In genomic region chr22:31122196-31122531, GRCh38 we compare ENCODE assay signal across 13 cellular contexts. TPM values are rescaled to one million over a fixed set of nuclear protein-coding genes. Genes with fewer than 3 reads are reported as not detected.
A peak's percentile ranks its signal among the peaks of the same experiment; 100 is the strongest.
DNase-seq lines count a peak whose midpoint lies in the region; ATAC-seq, FAIRE-seq and TF ChIP-seq lines count a peak whose summit lies in the region.
"Had no signal": no experiment of that assay in that cellular context is flagged by ENCODE, and none has a peak within 500 bp of the region (broad histone marks: within the 10 kb centered on the region; RNA-seq: fewer than 3 reads in every experiment).

No MANE protein-coding gene starts in this region.

- H3K27me3 Mint-ChIP-seq in activated CD4-positive, alpha-beta T cell treated with anti-CD3 and anti-CD28 coated beads, Interleukin-2, amount 10 ng/mL, durations not matched to agents 24 days and 14 days = no peaks in the 10 kb centered on the region
- H3K27me3 Mint-ChIP-seq: activated CD4-positive, alpha-beta memory T cell treated with anti-CD3 and anti-CD28 coated beads, Interleukin-2, amount 10 ng/mL, durations not matched to agents 7 days and 5 days had no signal

- H3K9me3 Mint-ChIP-seq in activated CD4-positive, alpha-beta T cell treated with anti-CD3 and anti-CD28 coated beads, Interleukin-2, amount 10 ng/mL, durations not matched to agents 24 days and 14 days = no peaks in the 10 kb centered on the region
- H3K9me3 Mint-ChIP-seq: activated CD4-positive, alpha-beta memory T cell treated with anti-CD3 and anti-CD28 coated beads, Interleukin-2, amount 10 ng/mL, durations not matched to agents 7 days and 5 days had no signal

- no peaks in the 10 kb centered on the region for H4K20me1 ChIP-seq in IMR-90 (ENCODE audit: insufficient read depth, low read length)

- DNase-seq in IMR-90 (no peak), breast epithelium (ENCODE audit: low spot score in 2 of 2) (no peak), kidney (no peak), NCI-H748 treated with DMSO at 0.1 percent for 48 hours (lab: John Stamatoyannopoulos, UW) (no peak)
- DNase-seq in activated CD4-positive, alpha-beta T cell treated with anti-CD3 and anti-CD28 coated beads, Interleukin-2, amount 10 ng/mL, durations not matched to agents 24 days and 14 days = no peak
- no peak for DNase-seq in activated effector memory CD4-positive, alpha-beta T cell treated with Interleukin-2 at 50 U/mL for 16 hours
- DNase-seq: activated CD4-positive, alpha-beta memory T cell treated with anti-CD3 and anti-CD28 coated beads, Interleukin-2, amount 10 ng/mL, durations not matched to agents 7 days and 5 days; stimulated activated CD4-positive, alpha-beta T cell treated with anti-CD3 and anti-CD28 coated beads, Interleukin-1b, Interleukin-23, amount 100 ng/mL, for 48 hours; stimulated activated CD8-positive, alpha-beta memory T cell treated with anti-CD3 and anti-CD28 coated beads, Interleukin-4, amount 100 ng/mL, for 48 hours had no signal

- no peaks in the 10 kb centered on the region for H3K36me3 Mint-ChIP-seq in activated CD4-positive, alpha-beta T cell treated with anti-CD3 and anti-CD28 coated beads, Interleukin-2, amount 10 ng/mL, durations not matched to agents 24 days and 14 days (ENCODE audit: low read depth)

- ATAC-seq in IMR-90 (ENCODE audit: low read depth) (no peak), HG03457 (IDR thresholded peaks at IDR 0.05; ENCODE audit: unreplicated experiment) (no peak)
- ATAC-seq: GM12878 had no signal

- no peak overlapping the region; a peak in 1 of 4 replicates for H4K8ac ChIP-seq in IMR-90 (ENCODE audit: low read depth in 2 of 2, low read length in 2 of 2)

- no peak overlapping the region for H4K91ac ChIP-seq in IMR-90 (ENCODE audit: insufficient read depth, low read depth, low read length)

- no peaks in the 10 kb centered on the region for H3K9me3 ChIP-seq in IMR-90 (ENCODE audit: control insufficient read depth, insufficient read depth, low read length)
- H3K9me3 ChIP-seq in breast epithelium = no peaks in the 10 kb centered on the region
- no peaks in the 10 kb centered on the region for H3K9me3 ChIP-seq in kidney (ENCODE audit: control insufficient read depth in 1 of 2, low read length in 2 of 2)

- no peak overlapping the region for H3K4me2 ChIP-seq in IMR-90 (ENCODE audit: low read depth, low read length)
- H3K4me2 ChIP-seq: KMS-11 had no signal

- H3K36me3 ChIP-seq in IMR-90 (ENCODE audit: control insufficient read depth, insufficient read depth, low read length) (no peaks in the 10 kb centered on the region), breast epithelium (no peaks in the 10 kb centered on the region), kidney (ENCODE audit: control insufficient read depth in 1 of 2, insufficient read depth in 2 of 2, low read length in 2 of 2) (no peaks in the 10 kb centered on the region), rectal smooth muscle tissue (ENCODE audit: control insufficient read depth, insufficient read depth, low read length) (no peaks in the 10 kb centered on the region)

- H3K27me3 ChIP-seq in IMR-90 (ENCODE audit: control insufficient read depth, insufficient read depth, low read length) (no peaks in the 10 kb centered on the region; the same call in 1 of the 2 replicates), breast epithelium (no peaks in the 10 kb centered on the region), rectal smooth muscle tissue (ENCODE audit: control insufficient read depth, insufficient read depth, low read length) (no peaks in the 10 kb centered on the region)

- FAIRE-seq in kidney (lab: Jason Lieb, UNC) = no peak
- FAIRE-seq: GM12878 had no signal

- H3K9ac ChIP-seq in IMR-90 (ENCODE audit: low read depth, low read length) (no peak overlapping the region; the same call in 1 of the 2 replicates), kidney (ENCODE audit: low read length in 2 of 2) (peak overlapping the region; percentile 91 to 98), rectal smooth muscle tissue (ENCODE audit: low read length) (no peak overlapping the region)
- H3K9ac ChIP-seq: KMS-11 had no signal

- no peak overlapping the region for H3K18ac ChIP-seq in IMR-90 (ENCODE audit: low read depth, low read length)

- TF ChIP-seq RAD21 in IMR-90 (IDR thresholded peaks at IDR 0.05; ENCODE audit: low read length) = no peak

- no peak overlapping the region for H3K4ac ChIP-seq in IMR-90 (ENCODE audit: low read depth, low read length)

- BruUV-seq in IMR-90 (replicated peaks; lab: Mats Ljungman, UMichigan) = no TSS peak

- no peak overlapping the region for H3K27ac ChIP-seq in IMR-90 (ENCODE audit: insufficient read depth, low read length)
- H3K27ac ChIP-seq in breast epithelium = peak overlapping the region; percentile 81
- peak overlapping the region; percentile 74 to 78 for H3K27ac ChIP-seq in kidney (ENCODE audit: low read depth in 2 of 2, low read length in 2 of 2)
- H3K27ac ChIP-seq in rectal smooth muscle tissue (ENCODE audit: low read depth, low read length) = no peak overlapping the region
- H3K27ac ChIP-seq: KMS-11 had no signal

- peaks cover under 1% of the 10 kb centered on the region for H3K4me1 Mint-ChIP-seq in activated CD4-positive, alpha-beta T cell treated with anti-CD3 and anti-CD28 coated beads, Interleukin-2, amount 10 ng/mL, durations not matched to agents 24 days and 14 days
- H3K4me1 Mint-ChIP-seq: activated CD4-positive, alpha-beta memory T cell treated with anti-CD3 and anti-CD28 coated beads, Interleukin-2, amount 10 ng/mL, durations not matched to agents 7 days and 5 days had no signal

- no peak overlapping the region for H4K5ac ChIP-seq in IMR-90 (ENCODE audit: low read depth, low read length)

- no peak overlapping the region for H3K23ac ChIP-seq in IMR-90 (ENCODE audit: low read depth, low read length)

- WGBS in IMR-90 (ENCODE audit: extremely low coverage in 2 of 2, insufficient read length in 1 of 2), 2 experiments = no CpG with 5 or more reads among the region's 2 CpGs

- POLR2A ChIA-PET in IMR-90 (lab: Charles Lee; ENCODE audit: unreplicated experiment) = no interaction called here

- CTCF ChIA-PET in IMR-90 (lab: Yijun Ruan, JAX) = no interaction called here

- peak overlapping the region; percentile 75; the same call in 1 of the 2 replicates for H2AK5ac ChIP-seq in IMR-90 (ENCODE audit: low read depth, low read length)

- no peaks in the 10 kb centered on the region; the same call in 1 of the 2 replicates for H3K9me1 ChIP-seq in IMR-90 (ENCODE audit: insufficient read depth, low read length)

- TF ChIP-seq POLR2A in IMR-90 (IDR thresholded peaks at IDR 0.05; ENCODE audit: low read depth, low read length) (no peak), breast epithelium (IDR thresholded peaks at IDR 0.05) (no peak)

- H2BK5ac ChIP-seq in IMR-90 (ENCODE audit: low read depth, low read length, poor library complexity, severe bottlenecking) = no peak overlapping the region

- H2BK120ac ChIP-seq in IMR-90 (ENCODE audit: low read depth, low read length) = no peak overlapping the region

- H2BK20ac ChIP-seq in IMR-90 (ENCODE audit: low read depth, low read length) = no peak overlapping the region

- in situ Hi-C loops in IMR-90 (cut with MboI; ENCODE audit: low sequenced_read_pairs) = no loop called here

- no peak overlapping the region for H3K4me3 ChIP-seq in IMR-90 (ENCODE audit: insufficient read depth, low read depth, low read length)
- H3K4me3 ChIP-seq in breast epithelium = peak overlapping the region in 1 of 3 donors; percentile 49
- H3K4me3 ChIP-seq in kidney (ENCODE audit: low read length in 2 of 2) = no peak overlapping the region
- H3K4me3 ChIP-seq in rectal smooth muscle tissue (ENCODE audit: low read length) = peak overlapping the region; percentile 65
- H3K4me3 ChIP-seq: GM12878 had no signal

- H2AFZ ChIP-seq in IMR-90 (replicated peaks; ENCODE audit: low read length, poor library complexity) = peak overlapping the region; percentile 97

- H2AK9ac ChIP-seq in IMR-90 (replicated peaks; ENCODE audit: low read depth, low read length, poor library complexity) = no peak overlapping the region

- H3K79me1 ChIP-seq in IMR-90 (ENCODE audit: low read depth in 1 of 2, low read length in 2 of 2) = peaks cover 0 to 4% of the 10 kb centered on the region in 2 experiments; a peak in 1 of 4 replicates

- H3K4me1 ChIP-seq in IMR-90 (ENCODE audit: control insufficient read depth, insufficient read depth, low read length) (peaks cover 5% of the 10 kb centered on the region), breast epithelium (peaks cover 3 to 7% of the 10 kb centered on the region in 2 donors), kidney (ENCODE audit: control insufficient read depth in 1 of 2, insufficient read depth in 1 of 2, low read depth in 1 of 2, low read length in 2 of 2) (peaks cover 0 to 18% of the 10 kb centered on the region in 2 donors), rectal smooth muscle tissue (ENCODE audit: control insufficient read depth, insufficient read depth, low read length) (peaks cover 9% of the 10 kb centered on the region)

- no peak overlapping the region for H3K56ac ChIP-seq in IMR-90 (ENCODE audit: extremely low read depth, insufficient read depth, low read length)

- TF ChIP-seq CTCF in IMR-90 (conservative IDR thresholded peaks at IDR 0.05; ENCODE audit: low read depth, low read length) = no peak
- no peak for TF ChIP-seq CTCF in breast epithelium (IDR thresholded peaks at IDR 0.05)
- TF ChIP-seq CTCF in kidney (IDR thresholded peaks at IDR 0.05; ENCODE audit: borderline replicate concordance, extremely low read depth, insufficient read depth) = no peak

- dilution Hi-C loops in IMR-90 (cut with HindIII; ENCODE audit: low sequenced_read_pairs, unreplicated experiment) = no loop called here

- H3K27ac Mint-ChIP-seq in activated CD4-positive, alpha-beta T cell treated with anti-CD3 and anti-CD28 coated beads, Interleukin-2, amount 10 ng/mL, durations not matched to agents 24 days and 14 days = no peak overlapping the region
- H3K27ac Mint-ChIP-seq: activated CD4-positive, alpha-beta memory T cell treated with anti-CD3 and anti-CD28 coated beads, Interleukin-2, amount 10 ng/mL, durations not matched to agents 7 days and 5 days had no signal

- intact Hi-C loops in IMR-90 (cut with micrococcal nuclease) (no loop called here), breast epithelium (cut with DNase I; ENCODE audit: low total_unique reads) (no loop called here), kidney (cut with DNase I) (no loop called here)
- intact Hi-C loops in activated CD4-positive, alpha-beta T cell treated with anti-CD3 and anti-CD28 coated beads, Interleukin-2, amount 10 ng/mL, durations not matched to agents 24 days and 14 days (cut with micrococcal nuclease) = no loop called here

- no peak overlapping the region for H3K4me3 Mint-ChIP-seq in activated CD4-positive, alpha-beta T cell treated with anti-CD3 and anti-CD28 coated beads, Interleukin-2, amount 10 ng/mL, durations not matched to agents 24 days and 14 days
- H3K4me3 Mint-ChIP-seq: activated CD4-positive, alpha-beta memory T cell treated with anti-CD3 and anti-CD28 coated beads, Interleukin-2, amount 10 ng/mL, durations not matched to agents 7 days and 5 days had no signal

- no peak overlapping the region for H2BK15ac ChIP-seq in IMR-90 (ENCODE audit: low read depth, low read length)

- no peak overlapping the region for H3K14ac ChIP-seq in IMR-90 (replicated peaks; ENCODE audit: low read depth, low read length)

RNA-seq across cellular contexts. Expression of gene INPP5J, which starts 0.6 kb away (rescaled TPM):
- total RNA-seq in IMR-90 (2012; rRNA removed) (0.28 and 0.36 TPM in 2 replicates), breast epithelium (10 to 100 TPM in 1 of 3 donors, 1 to 10 TPM in 1, not detected in 1; 7.5 to 15.2 TPM), kidney (6.2 TPM)
- polyA plus RNA-seq in IMR-90 (2012; rRNA removed) (2.0 and 2.2 TPM in 2 replicates), kidney (ENCODE audit: insufficient read depth, low read depth, low replicate concordance) (44.7 TPM)
- polyA plus RNA-seq in IMR-90 (2012; cell fraction: cytosol; rRNA removed) = 0.41 and 2.1 TPM in 2 replicates
- 9.6 and 20.2 TPM in 2 replicates for polyA plus RNA-seq in IMR-90 (2012; cell fraction: nucleus; rRNA removed; ENCODE audit: low replicate concordance)
- 0.07 and 0.26 TPM in 2 replicates for total RNA-seq in activated CD4-positive, alpha-beta T cell treated with anti-CD3 and anti-CD28 coated beads, Interleukin-2, amount 10 ng/mL, durations not matched to agents 24 days and 14 days
- total RNA-seq: activated CD4-positive, alpha-beta memory T cell treated with anti-CD3 and anti-CD28 coated beads, Interleukin-2, amount 10 ng/mL, durations not matched to agents 7 days and 5 days had no signal

RNA-seq across cellular contexts. Expression of gene SELENOM, which starts 14.8 kb away (rescaled TPM):
- 36.1 and 46.2 TPM in 2 replicates for total RNA-seq in IMR-90 (2012; rRNA removed)
- polyA plus RNA-seq in IMR-90 (2012; rRNA removed) = 270 and 369 TPM in 2 replicates
- polyA plus RNA-seq in IMR-90 (2012; cell fraction: cytosol; rRNA removed) = 662 and 853 TPM in 2 replicates
- polyA plus RNA-seq in IMR-90 (2012; cell fraction: nucleus; rRNA removed; ENCODE audit: low replicate concordance) = 256 and 316 TPM in 2 replicates
- 100 to 1,000 TPM; 297 to 485 (median 411) TPM for total RNA-seq in breast epithelium
- total RNA-seq in kidney = 154 TPM
- polyA plus RNA-seq in kidney (ENCODE audit: insufficient read depth, low read depth, low replicate concordance) = 291 TPM
- total RNA-seq in activated CD4-positive, alpha-beta T cell treated with anti-CD3 and anti-CD28 coated beads, Interleukin-2, amount 10 ng/mL, durations not matched to agents 24 days and 14 days = 7.4 and 8.2 TPM in 2 replicates

RNA-seq across cellular contexts. Expression of gene PLA2G3, which starts 18.1 kb away (rescaled TPM):
- total RNA-seq in IMR-90 (2012; rRNA removed) (under 0.01 TPM in 1 of 2 replicates, not detected in the other), breast epithelium (not detected), kidney (not detected)
- polyA plus RNA-seq in IMR-90 (2012; rRNA removed) (0.07 and 0.12 TPM in 2 replicates), kidney (ENCODE audit: insufficient read depth, low read depth, low replicate concordance) (1.2 TPM)
- polyA plus RNA-seq in IMR-90 (2012; cell fraction: cytosol; rRNA removed) = 0.04 TPM in 1 of 2 replicates, not detected in the other
- polyA plus RNA-seq in IMR-90 (2012; cell fraction: nucleus; rRNA removed; ENCODE audit: low replicate concordance) = 0.09 and 0.11 TPM in 2 replicates
- total RNA-seq in activated CD4-positive, alpha-beta T cell treated with anti-CD3 and anti-CD28 coated beads, Interleukin-2, amount 10 ng/mL, durations not matched to agents 24 days and 14 days = not detected in 2 replicates
- total RNA-seq: activated CD4-positive, alpha-beta memory T cell treated with anti-CD3 and anti-CD28 coated beads, Interleukin-2, amount 10 ng/mL, durations not matched to agents 7 days and 5 days; GM12878 had no signal

RNA-seq across cellular contexts. Expression of gene RNF185, which starts 37.8 kb away (rescaled TPM):
- total RNA-seq in IMR-90 (2012; rRNA removed) (30.3 and 34.2 TPM in 2 replicates), breast epithelium (10 to 100 TPM; 32.8 to 42.6 (median 38.3) TPM), kidney (36.7 TPM)
- polyA plus RNA-seq in IMR-90 (2012; rRNA removed) (33.6 and 38.7 TPM in 2 replicates), kidney (ENCODE audit: insufficient read depth, low read depth, low replicate concordance) (50.8 TPM)
- 19.1 and 21.5 TPM in 2 replicates for polyA plus RNA-seq in IMR-90 (2012; cell fraction: cytosol; rRNA removed)
- polyA plus RNA-seq in IMR-90 (2012; cell fraction: nucleus; rRNA removed; ENCODE audit: low replicate concordance) = 16.0 and 45.2 TPM in 2 replicates
- total RNA-seq in activated CD4-positive, alpha-beta T cell treated with anti-CD3 and anti-CD28 coated beads, Interleukin-2, amount 10 ng/mL, durations not matched to agents 24 days and 14 days = 17.0 and 19.4 TPM in 2 replicates

RNA-seq across cellular contexts. Expression of gene SMTN, which starts 41.0 kb away (rescaled TPM):
- total RNA-seq in IMR-90 (2012; rRNA removed) = 47.2 and 53.6 TPM in 2 replicates
- polyA plus RNA-seq in IMR-90 (2012; rRNA removed) = 63.7 and 65.1 TPM in 2 replicates
- polyA plus RNA-seq in IMR-90 (2012; cell fraction: cytosol; rRNA removed) = 97.1 and 119 TPM in 2 replicates
- 227 and 462 TPM in 2 replicates for polyA plus RNA-seq in IMR-90 (2012; cell fraction: nucleus; rRNA removed; ENCODE audit: low replicate concordance)
- total RNA-seq in breast epithelium = 10 to 100 TPM; 13.9 to 54.1 (median 41.6) TPM
- total RNA-seq in kidney = 67.7 TPM
- polyA plus RNA-seq in kidney (ENCODE audit: insufficient read depth, low read depth, low replicate concordance) = 64.4 TPM
- total RNA-seq in activated CD4-positive, alpha-beta T cell treated with anti-CD3 and anti-CD28 coated beads, Interleukin-2, amount 10 ng/mL, durations not matched to agents 24 days and 14 days = 13.9 and 17.9 TPM in 2 replicates

Comparison
In these comparisons a context has a peak if more than half of its experiments do, and no peak if none do; other contexts are left out.
1. H3K27ac ChIP-seq: peak in breast epithelium (2 of 2) and kidney (2 of 2); none in IMR-90 (single experiment) and rectal smooth muscle tissue (single experiment).
2. H3K9ac ChIP-seq: peak in kidney (2 of 2); none in IMR-90 (single experiment) and rectal smooth muscle tissue (single experiment).